Comparison of ENCODE assay signal across 1 cellular context in genomic region chr20:33278700-33279099, GRCh38.
TF ChIP-seq lines count a peak whose summit lies in the region.

No MANE protein-coding gene starts in this region.

TF ChIP-seq in HepG2, 621 proteins besides CTCF, POLR2A, EP300 and RAD21 (continued from another document and continues in another):
- TF ChIP-seq PRDM10 (CRISPR knock-in tag; IDR thresholded peaks at IDR 0.05; ENCODE audit: low read depth) (no peak), DMTF1 (CRISPR knock-in tag; IDR thresholded peaks at IDR 0.05) (no peak), ZNF232 (CRISPR knock-in tag; IDR thresholded peaks at IDR 0.05; ENCODE audit: borderline replicate concordance) (no peak), SMARCC2 (IDR thresholded peaks at IDR 0.05) (no peak), JUNB (CRISPR knock-in tag; IDR thresholded peaks at IDR 0.05; ENCODE audit: borderline replicate concordance) (no peak), TEAD2 (CRISPR knock-in tag; IDR thresholded peaks at IDR 0.05) (no peak), FOXM1 (CRISPR knock-in tag; IDR thresholded peaks at IDR 0.05) (no peak), FOXK1 (CRISPR knock-in tag; IDR thresholded peaks at IDR 0.05; ENCODE audit: borderline replicate concordance, low read depth) (peak; percentile 29; the same call in 1 of the 2 replicates), MTF2 (CRISPR knock-in tag; IDR thresholded peaks at IDR 0.05; ENCODE audit: borderline replicate concordance) (no peak), ZMAT5 (CRISPR knock-in tag; IDR thresholded peaks at IDR 0.05; ENCODE audit: borderline replicate concordance, low read depth) (no peak), FOXC1 (CRISPR knock-in tag; IDR thresholded peaks at IDR 0.05; ENCODE audit: borderline replicate concordance) (no peak), ADNP (CRISPR knock-in tag; IDR thresholded peaks at IDR 0.05) (no peak), KLF6 (CRISPR knock-in tag; IDR thresholded peaks at IDR 0.05) (no peak), TBX3 (IDR thresholded peaks at IDR 0.05; ENCODE audit: borderline replicate concordance) (no peak), PCBP2 (optimal IDR thresholded peaks at IDR 0.05; ENCODE audit: low read depth, low read length, poor library complexity, severe bottlenecking) (no peak), FLYWCH1 (CRISPR knock-in tag; IDR thresholded peaks at IDR 0.05) (no peak), ZNF318 (CRISPR knock-in tag; IDR thresholded peaks at IDR 0.05) (no peak), ZNF775 (CRISPR knock-in tag; IDR thresholded peaks at IDR 0.05; ENCODE audit: borderline replicate concordance) (no peak), ZSCAN30 (CRISPR knock-in tag; IDR thresholded peaks at IDR 0.05) (no peak), GZF1 (CRISPR knock-in tag; IDR thresholded peaks at IDR 0.05) (no peak), ZNF546 (CRISPR knock-in tag; conservative IDR thresholded peaks at IDR 0.05) (no peak), ETV6 (CRISPR knock-in tag; conservative IDR thresholded peaks at IDR 0.05) (no peak), NR2F1 (CRISPR knock-in tag; IDR thresholded peaks at IDR 0.05) (peak; percentile 29 to 83; a peak in 3 of 4 replicates), ZBTB7A (CRISPR knock-in tag; IDR thresholded peaks at IDR 0.05) (no peak), ZNF281 (CRISPR knock-in tag; IDR thresholded peaks at IDR 0.05; ENCODE audit: borderline replicate concordance) (0 out of 2 replicates have a peak, but pooled peaks have one; percentile 34), KLF12 (CRISPR knock-in tag; IDR thresholded peaks at IDR 0.05; ENCODE audit: borderline replicate concordance) (no peak), ATF5 (CRISPR knock-in tag; IDR thresholded peaks at IDR 0.05; ENCODE audit: low read depth) (no peak), ZMAT3 (CRISPR knock-in tag; conservative IDR thresholded peaks at IDR 0.05) (no peak), MIER3 (CRISPR knock-in tag; IDR thresholded peaks at IDR 0.05; ENCODE audit: borderline replicate concordance) (0 out of 2 replicates have a peak, but pooled peaks have one; percentile 39), ZNF674 (CRISPR knock-in tag; IDR thresholded peaks at IDR 0.05; ENCODE audit: low read depth) (0 out of 2 replicates have a peak, but pooled peaks have one; percentile 13), ZNF710 (CRISPR knock-in tag; IDR thresholded peaks at IDR 0.05; ENCODE audit: borderline replicate concordance) (no peak), BRD4 (CRISPR knock-in tag; IDR thresholded peaks at IDR 0.05) (no peak), MBNL3 (CRISPR knock-in tag; conservative IDR thresholded peaks at IDR 0.05) (no peak), ONECUT2 (CRISPR knock-in tag; IDR thresholded peaks at IDR 0.05) (no peak), HBP1 (CRISPR knock-in tag; IDR thresholded peaks at IDR 0.05; ENCODE audit: low read depth) (no peak), ZNF275 (CRISPR knock-in tag; IDR thresholded peaks at IDR 0.05; ENCODE audit: borderline replicate concordance) (no peak), JUND (CRISPR knock-in tag; IDR thresholded peaks at IDR 0.05) (no peak)
